ENCODE assay signal across 1 cellular context in genomic region chr15:23416349-23417276, GRCh38.
TF ChIP-seq lines count a peak whose summit lies in the region.

No MANE protein-coding gene starts in this region.

TF ChIP-seq in GM23338, 12 proteins besides CTCF, POLR2A, EP300 and RAD21 (continued from another document):
- TF ChIP-seq ZNF462 (CRISPR knock-in tag; IDR thresholded peaks at IDR 0.05) (no peak), CREB1 (CRISPR knock-in tag; IDR thresholded peaks at IDR 0.05; ENCODE audit: low read depth) (no peak), ETS1 (IDR thresholded peaks at IDR 0.05) (no peak), JUNB (IDR thresholded peaks at IDR 0.05; ENCODE audit: unreplicated experiment) (no peak), REST (IDR thresholded peaks at IDR 0.05; ENCODE audit: unreplicated experiment) (no peak)
